Comparison of ENCODE assay signal across 26 cellular contexts in genomic region chr4:29243054-29243453, GRCh38.
"Had no signal": no experiment of that assay in that cellular context is flagged by ENCODE, and none has a peak within 500 bp of the region (broad histone marks: within the 10 kb centered on the region; RNA-seq: fewer than 3 reads in every experiment).

No MANE protein-coding gene starts in this region.

- ATAC-seq: effector memory CD8-positive, alpha-beta T cell; esophagus mucosa; gastrocnemius medialis; heart right ventricle; left cardiac atrium; left lung; left ventricle myocardium superior; lower lobe of right lung; mucosa of descending colon had no signal

- H3K4me3 ChIP-seq: colonic mucosa, esophagus squamous epithelium, gastrocnemius medialis, heart right ventricle, left lung, lower lobe of right lung, mucosa of descending colon had no signal

- H3K4me1 ChIP-seq: colonic mucosa, esophagus squamous epithelium, gastrocnemius medialis, heart right ventricle, left lung, lower lobe of right lung had no signal

- H3K36me3 ChIP-seq: colonic mucosa, esophagus squamous epithelium, gastrocnemius medialis, heart right ventricle, left lung, lower lobe of right lung had no signal

- H3K27ac ChIP-seq: colonic mucosa, epithelial cell of prostate, esophagus squamous epithelium, gastrocnemius medialis, heart right ventricle, left lung, lower lobe of right lung had no signal

- H3K27me3 ChIP-seq: colonic mucosa, esophagus squamous epithelium, gastrocnemius medialis, heart right ventricle, left lung had no signal

- H3K9me3 ChIP-seq: colonic mucosa, esophagus squamous epithelium, gastrocnemius medialis, heart right ventricle, left lung, lower lobe of right lung had no signal

- FAIRE-seq: endometrium, islet of Langerhans, keratinocyte had no signal

- DNase-seq: colonic mucosa; cortex of kidney; effector CD8-positive, alpha-beta T cell; effector memory CD8-positive, alpha-beta T cell; endodermal cell; erythroblast; esophagus squamous epithelium; foreskin fibroblast; foreskin melanocyte; gastrocnemius medialis; glutamatergic neuron; head of caudate nucleus; heart right ventricle; hippocampal formation; left cardiac atrium; left lung; left ventricle myocardium superior; lower lobe of right lung; mesenchymal stem cell; mucosa of descending colon; naive B cell had no signal
